ENCODE assay signal across 34 cellular contexts in the genomic region with DNA sequence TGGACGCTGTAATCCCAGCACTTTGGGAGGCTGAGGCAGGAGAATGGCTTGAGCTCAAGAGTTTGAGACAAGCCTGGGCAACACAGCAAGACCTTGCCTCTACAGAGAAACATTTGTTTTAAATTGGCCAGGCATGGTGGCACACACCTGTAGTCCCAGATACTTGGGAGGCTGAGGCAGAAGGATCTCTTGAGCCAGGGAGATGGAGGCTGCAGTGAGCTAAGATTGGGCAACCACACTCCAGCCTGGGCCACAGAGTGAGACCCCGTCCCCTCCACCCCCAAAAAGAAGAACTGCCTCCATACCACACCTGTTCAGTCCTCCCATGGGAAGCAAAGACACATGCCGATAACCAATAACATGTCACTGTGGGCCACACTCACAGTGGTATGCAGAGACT.
"Had no signal": no experiment of that assay in that cellular context is flagged by ENCODE, and none has a peak within 500 bp of the region (broad histone marks: within the 10 kb centered on the region; RNA-seq: fewer than 3 reads in every experiment).

No MANE protein-coding gene starts in this region.

- DNase-seq: activated CD4-positive, alpha-beta T cell treated with anti-CD3 and anti-CD28 coated beads for 1 hour; activated CD4-positive, alpha-beta T cell treated with anti-CD3 and anti-CD28 coated beads for 48 hours; activated CD4-positive, CD25-positive, alpha-beta regulatory T cell; activated CD8-positive, alpha-beta T cell treated with anti-CD3 and anti-CD28 coated beads for 36 hours; activated gamma-delta T cell; activated naive CD4-positive, alpha-beta T cell treated with Interleukin-2 at 50 U/mL for 16 hours; activated naive CD8-positive, alpha-beta T cell treated with anti-CD3 and anti-CD28 coated beads, Interleukin-2, amount 50 U/mL, for 24 hours; activated T-cell treated with anti-CD3 and anti-CD28 coated beads, Interleukin-2, amount 50 U/mL, for 1 hour; activated T-cell treated with anti-CD3 and anti-CD28 coated beads, Interleukin-2, amount 50 U/mL, for 72 hours; anterior cingulate cortex; caudate nucleus; cerebellar nuclear complex; cortex of kidney; MM.1S; MV-4-11; NCI-H1092; NCI-H1436 treated with DMSO at 0.1 percent for 48 hours; NCI-H187; NCI-H2029 treated with DMSO at 0.1 percent for 48 hours; NCI-H2107; NCI-H2171; NCI-H510A; NCI-H526; NCI-H748 treated with DMSO at 0.1 percent for 48 hours; NK-92 treated with Interleukin-12 subunit alpha and Interleukin-12 subunit beta, amount 100 ng/mL, for 24 hours; PC-3; Peyer's patch; Right ventricle myocardium superior; RPMI8226 had no signal

- H3K36me3 Mint-ChIP-seq: activated naive CD8-positive, alpha-beta T cell; brain had no signal

- H3K27me3 Mint-ChIP-seq: activated CD8-positive, alpha-beta T cell treated with anti-CD3 and anti-CD28 coated beads for 36 hours; activated naive CD8-positive, alpha-beta T cell; activated naive CD8-positive, alpha-beta T cell treated with anti-CD3 and anti-CD28 coated beads, Interleukin-2, amount 50 U/mL, for 24 hours; brain had no signal

- H3K27ac Mint-ChIP-seq: activated CD8-positive, alpha-beta T cell treated with anti-CD3 and anti-CD28 coated beads for 36 hours; activated naive CD8-positive, alpha-beta T cell; activated naive CD8-positive, alpha-beta T cell treated with anti-CD3 and anti-CD28 coated beads, Interleukin-2, amount 50 U/mL, for 24 hours; activated T-cell treated with anti-CD3 and anti-CD28 coated beads, Interleukin-2, amount 50 U/mL, for 72 hours; activated T-helper 2 cell treated with anti-CD3 and anti-CD28 coated beads, Interferon-gamma antibody, Interleukin-2, Interleukin-4, amounts not matched to agents 10 μg/mL and 5 μg/mL and 100 μg/mL, durations not matched to agents 14 hours and 24 hours and 36 hours; T-helper 2 cell treated with Interferon-gamma antibody and Interleukin-4, amounts not matched to agents 5 μg/mL and 100 μg/mL, for 36 hours had no signal

- H3K4me1 Mint-ChIP-seq: activated naive CD8-positive, alpha-beta T cell treated with anti-CD3 and anti-CD28 coated beads, Interleukin-2, amount 50 U/mL, for 24 hours had no signal

- H3K27ac ChIP-seq: SK-N-MC had no signal

- H3K4me3 Mint-ChIP-seq: activated CD8-positive, alpha-beta T cell treated with anti-CD3 and anti-CD28 coated beads for 36 hours; activated naive CD8-positive, alpha-beta T cell; activated naive CD8-positive, alpha-beta T cell treated with anti-CD3 and anti-CD28 coated beads, Interleukin-2, amount 50 U/mL, for 24 hours; activated T-cell treated with anti-CD3 and anti-CD28 coated beads, Interleukin-2, amount 50 U/mL, for 72 hours; brain; T-helper 2 cell treated with Interferon-gamma antibody and Interleukin-4, amounts not matched to agents 5 μg/mL and 100 μg/mL, for 36 hours had no signal

- H3K9me3 Mint-ChIP-seq: activated CD8-positive, alpha-beta T cell treated with anti-CD3 and anti-CD28 coated beads for 36 hours; activated naive CD8-positive, alpha-beta T cell treated with anti-CD3 and anti-CD28 coated beads, Interleukin-2, amount 50 U/mL, for 24 hours; activated T-cell treated with anti-CD3 and anti-CD28 coated beads, Interleukin-2, amount 50 U/mL, for 72 hours; activated T-helper 2 cell treated with anti-CD3 and anti-CD28 coated beads, Interferon-gamma antibody, Interleukin-2, Interleukin-4, amounts not matched to agents 10 μg/mL and 5 μg/mL and 100 μg/mL, durations not matched to agents 14 hours and 24 hours and 36 hours; brain; T-helper 2 cell treated with Interferon-gamma antibody and Interleukin-4, amounts not matched to agents 5 μg/mL and 100 μg/mL, for 36 hours had no signal

- ATAC-seq: activated CD8-positive, alpha-beta T cell treated with anti-CD3 and anti-CD28 coated beads for 36 hours; activated naive CD8-positive, alpha-beta T cell treated with anti-CD3 and anti-CD28 coated beads, Interleukin-2, amount 50 U/mL, for 24 hours; activated T-cell treated with anti-CD3 and anti-CD28 coated beads, Interleukin-2, amount 50 U/mL, for 72 hours; PC-3 had no signal
